10 cellular contexts compared by ENCODE assay signal in genomic region chr14:103710771-103711392, GRCh38. TPM values are rescaled to one million over a fixed set of nuclear protein-coding genes. Genes with fewer than 3 reads are reported as not detected.
DNase-seq lines count a peak whose midpoint lies in the region; ATAC-seq and TF ChIP-seq lines count a peak whose summit lies in the region.
"Had no signal": no experiment of that assay in that cellular context is flagged by ENCODE, and none has a peak within 500 bp of the region (broad histone marks: within the 10 kb centered on the region; RNA-seq: fewer than 3 reads in every experiment).

No MANE protein-coding gene starts in this region.

- no peak overlapping the region for H2BK5ac ChIP-seq in mesendoderm (ENCODE audit: low read length)

- no peak overlapping the region for H3K4me3 ChIP-seq in heart right ventricle
- H3K4me3 ChIP-seq in mesendoderm (ENCODE audit: low read length), result no peak overlapping the region

- no peak overlapping the region for H3K4ac ChIP-seq in mesendoderm (ENCODE audit: low read depth, low read length)

- ATAC-seq in heart right ventricle, result no peak
- ATAC-seq in Right ventricle myocardium superior (ENCODE audit: poor library complexity), result no peak
- no peak for ATAC-seq in HG03571 (IDR thresholded peaks at IDR 0.05; ENCODE audit: unreplicated experiment)
- ATAC-seq in GM19452 (IDR thresholded peaks at IDR 0.05; ENCODE audit: unreplicated experiment), result no peak

- H3K9me3 Mint-ChIP-seq in chondrocyte (ENCODE audit: low read depth), result no peaks in the 10 kb centered on the region

- H3K27me3 ChIP-seq in heart right ventricle (no peaks in the 10 kb centered on the region), mesendoderm (ENCODE audit: insufficient read depth, low read length, poor library complexity) (no peaks in the 10 kb centered on the region)

- H3K56ac ChIP-seq in mesendoderm (ENCODE audit: low read length), result no peak overlapping the region

- no peak overlapping the region for H3K9ac ChIP-seq in mesendoderm (ENCODE audit: low read length)

- peaks cover 19% of the 10 kb centered on the region for H3K4me1 Mint-ChIP-seq in chondrocyte (ENCODE audit: low read depth)

- no peak overlapping the region for H4K5ac ChIP-seq in mesendoderm (ENCODE audit: low read length)

- H3K79me1 ChIP-seq in mesendoderm (ENCODE audit: low read length), result peaks cover 8% of the 10 kb centered on the region

- TF ChIP-seq CTCF in heart right ventricle (IDR thresholded peaks at IDR 0.05) (no peak), chondrocyte (IDR thresholded peaks at IDR 0.05) (no peak)

- H2BK120ac ChIP-seq in mesendoderm (ENCODE audit: low read depth, low read length), result no peak overlapping the region

- peaks cover 6% of the 10 kb centered on the region for H3K79me2 ChIP-seq in mesendoderm (ENCODE audit: control insufficient read depth, insufficient read depth, low read length)

- no peaks in the 10 kb centered on the region for H3K27me3 Mint-ChIP-seq in chondrocyte (ENCODE audit: low read depth)

- H3K4me2 ChIP-seq in mesendoderm (ENCODE audit: low read length), result no peak overlapping the region

- no peak overlapping the region for H3K4me3 Mint-ChIP-seq in chondrocyte (ENCODE audit: unreplicated experiment)

- H3K36me3 ChIP-seq in heart right ventricle, result peaks cover 0 to 32% (median 0%) of the 10 kb centered on the region in 9 donors
- peaks cover 5% of the 10 kb centered on the region for H3K36me3 ChIP-seq in mesendoderm (ENCODE audit: control insufficient read depth, insufficient read depth, low read length)

- peaks cover 3% of the 10 kb centered on the region for H3K36me3 Mint-ChIP-seq in chondrocyte (ENCODE audit: low read depth)

- H3K18ac ChIP-seq in mesendoderm (ENCODE audit: low read length), result no peak overlapping the region

- intact Hi-C loops in heart right ventricle (cut with DNase I), result no loop called here
- intact Hi-C loops in Right ventricle myocardium superior (cut with DNase I), result no loop called here

- DNase-seq in heart right ventricle, result no peak
- no peak for DNase-seq in Right ventricle myocardium superior
- DNase-seq in chondrocyte (ENCODE audit: low spot score), result no peak
- peak; percentile 58 for DNase-seq in mesendoderm
- no peak for DNase-seq in NCI-H2196 treated with DMSO at 0.1 percent for 48 hours (lab: John Stamatoyannopoulos, UW; ENCODE audit: unreplicated experiment)
- DNase-seq in anterior cingulate cortex (lab: John Stamatoyannopoulos, UW), result no peak
- DNase-seq: amygdala; effector CD8-positive, alpha-beta T cell had no signal

- H2AK5ac ChIP-seq in mesendoderm (ENCODE audit: low read length), result no peak overlapping the region

- peak overlapping the region in 8 of 10 donors; percentile 36 to 80 (median 68) for H3K27ac ChIP-seq in heart right ventricle
- no peak overlapping the region for H3K27ac ChIP-seq in mesendoderm (ENCODE audit: low read depth, low read length)

- H3K27ac Mint-ChIP-seq in chondrocyte (ENCODE audit: unreplicated experiment), result peak overlapping the region; percentile 32

- H3K23ac ChIP-seq in mesendoderm (ENCODE audit: low read length), result no peak overlapping the region

- no peaks in the 10 kb centered on the region for H3K9me3 ChIP-seq in heart right ventricle

- H2BK15ac ChIP-seq in mesendoderm (replicated peaks; ENCODE audit: low read depth), result no peak overlapping the region

- 61 to 63% methylated on average over 9 of the region's 9 CpGs for WGBS in heart right ventricle, 2 donors
- no CpG with 5 or more reads among the region's 9 CpGs for WGBS in mesendoderm (ENCODE audit: extremely low coverage, insufficient coverage, low lambda C conversion rate)

- peaks cover 16 to 76% (median 38%) of the 10 kb centered on the region in 9 donors for H3K4me1 ChIP-seq in heart right ventricle
- H3K4me1 ChIP-seq in mesendoderm (ENCODE audit: control insufficient read depth, low read depth, low read length), result peaks cover 3% of the 10 kb centered on the region

- no peak overlapping the region for H4K8ac ChIP-seq in mesendoderm (ENCODE audit: low read depth, low read length)

RNA-seq across cellular contexts. Expression of gene XRCC3, which starts 4.4 kb away (rescaled TPM):
- total RNA-seq in heart right ventricle (1 to 10 TPM; 1.0 to 4.4 (median 3.0) TPM), Right ventricle myocardium superior (2.6 TPM), chondrocyte (3.4 to 9.9 TPM (median 6.6 TPM) in 3 replicates)
- 1 to 10 TPM; 2.0 to 4.2 TPM for polyA plus RNA-seq in heart right ventricle
- polyA plus RNA-seq in mesendoderm (2013, experiment 1 of 2), result 23.4 TPM
- polyA plus RNA-seq in mesendoderm (2013, experiment 2 of 2), result 23.7 TPM

RNA-seq across cellular contexts. Expression of gene ZFYVE21, which starts 4.7 kb away (rescaled TPM):
- total RNA-seq in heart right ventricle, result 10 to 100 TPM; 43.5 to 64.9 (median 54.5) TPM
- 10 to 100 TPM; 44.5 to 88.8 TPM for polyA plus RNA-seq in heart right ventricle
- 46.2 TPM for total RNA-seq in Right ventricle myocardium superior
- 68.6 to 84.3 TPM (median 68.6 TPM) in 3 replicates for total RNA-seq in chondrocyte
- polyA plus RNA-seq in mesendoderm (2013, experiment 1 of 2), result 32.3 TPM
- polyA plus RNA-seq in mesendoderm (2013, experiment 2 of 2), result 31.1 TPM
